ENCODE assay signal across 8 cellular contexts in genomic region chr22:17171313-17172171, GRCh38. TPM values are rescaled to one million over a fixed set of nuclear protein-coding genes. Genes with fewer than 3 reads are reported as not detected.
A peak's percentile ranks its signal among the peaks of the same experiment; 100 is the strongest.
DNase-seq lines count a peak whose midpoint lies in the region; ATAC-seq and TF ChIP-seq lines count a peak whose summit lies in the region.

No MANE protein-coding gene starts in this region.

- no peaks in the 10 kb centered on the region for H3K9me3 ChIP-seq in BLaER1 treated with 17β-estradiol and CSF1 and Interleukin-3, amounts not matched to agents 10 nM and 100 nM (replicated peaks in 1 of 11)

- H3K36me3 Mint-ChIP-seq in activated CD4-positive, alpha-beta T cell treated with anti-CD3 and anti-CD28 coated beads, Interleukin-2, amount 10 ng/mL, durations not matched to agents 24 days and 14 days (ENCODE audit: low read depth) = no peaks in the 10 kb centered on the region

- H3K4me1 Mint-ChIP-seq in activated CD4-positive, alpha-beta T cell treated with anti-CD3 and anti-CD28 coated beads, Interleukin-2, amount 10 ng/mL, durations not matched to agents 24 days and 14 days = peaks cover 6% of the 10 kb centered on the region

- H3K27me3 ChIP-seq in BLaER1 treated with 17β-estradiol and CSF1 and Interleukin-3, amounts not matched to agents 10 nM and 100 nM = no peaks in the 10 kb centered on the region

- DNase-seq in NCI-H446 (lab: John Stamatoyannopoulos, UW) (peak; percentile 69 to 90), dermis blood vessel endothelial cell (peak; percentile 90), lower leg skin (ENCODE audit: low spot score in 2 of 2) (peak; percentile 72 to 96)
- DNase-seq in activated CD4-positive, alpha-beta T cell treated with anti-CD3 and anti-CD28 coated beads, Interleukin-2, amount 10 ng/mL, durations not matched to agents 24 days and 14 days = peak; percentile 94
- DNase-seq in stimulated activated CD4-positive, alpha-beta T cell treated with anti-CD3 and anti-CD28 coated beads, Interleukin-4, amount 100 ng/mL, for 24 hours = peak; percentile 85

- peak overlapping the region; percentile 46 for H3K27ac Mint-ChIP-seq in activated CD4-positive, alpha-beta T cell treated with anti-CD3 and anti-CD28 coated beads, Interleukin-2, amount 10 ng/mL, durations not matched to agents 24 days and 14 days

- peak overlapping the region; percentile 62 to 89 (median 82) for H3K4me2 ChIP-seq in BLaER1 treated with 17β-estradiol and CSF1 and Interleukin-3, amounts not matched to agents 10 nM and 100 nM

- H3K4me3 Mint-ChIP-seq in activated CD4-positive, alpha-beta T cell treated with anti-CD3 and anti-CD28 coated beads, Interleukin-2, amount 10 ng/mL, durations not matched to agents 24 days and 14 days = peak overlapping the region; percentile 87

- H3K4me1 ChIP-seq in BLaER1 treated with 17β-estradiol and CSF1 and Interleukin-3, amounts not matched to agents 10 nM and 100 nM = peaks cover 13 to 29% (median 17%) of the 10 kb centered on the region in 10 experiments

- H3K36me3 ChIP-seq in BLaER1 treated with 17β-estradiol and CSF1 and Interleukin-3, amounts not matched to agents 10 nM and 100 nM = no peaks in the 10 kb centered on the region

- intact Hi-C loops in activated CD4-positive, alpha-beta T cell treated with anti-CD3 and anti-CD28 coated beads, Interleukin-2, amount 10 ng/mL, durations not matched to agents 24 days and 14 days (cut with micrococcal nuclease) = loop anchor here (1.0 kb wide), 4 partner anchors 12 to 330 kb away; partner anchors contain the start of gene HDHD5
- intact Hi-C loops in lower leg skin (cut with DNase I; ENCODE audit: low total_unique reads) = loop anchor here (5.0 kb wide), 1 partner anchor 331 kb away; no protein-coding TSS in a partner anchor

- H3K9me3 Mint-ChIP-seq in activated CD4-positive, alpha-beta T cell treated with anti-CD3 and anti-CD28 coated beads, Interleukin-2, amount 10 ng/mL, durations not matched to agents 24 days and 14 days = no peaks in the 10 kb centered on the region

- H3K27ac ChIP-seq in BLaER1 treated with 17β-estradiol and CSF1 and Interleukin-3, amounts not matched to agents 10 nM and 100 nM = peak overlapping the region; percentile 67 to 90 (median 85)

- ATAC-seq in HG03354 (IDR thresholded peaks at IDR 0.05; ENCODE audit: poor library complexity, severe bottlenecking, unreplicated experiment) = peak; percentile 92

- peak in 1 of 3 donors; percentile 51 for TF ChIP-seq CTCF in lower leg skin (IDR thresholded peaks at IDR 0.05)

- TF ChIP-seq POLR2A in GM19099 (IDR thresholded peaks at IDR 0.05; ENCODE audit: extremely low read depth, insufficient read length, low read depth) (peak; percentile 65), lower leg skin (IDR thresholded peaks at IDR 0.05) (no peak)

- no peaks in the 10 kb centered on the region for H4K20me1 ChIP-seq in BLaER1 treated with 17β-estradiol and CSF1 and Interleukin-3, amounts not matched to agents 10 nM and 100 nM

- H3K27me3 Mint-ChIP-seq in activated CD4-positive, alpha-beta T cell treated with anti-CD3 and anti-CD28 coated beads, Interleukin-2, amount 10 ng/mL, durations not matched to agents 24 days and 14 days = peaks cover 8% of the 10 kb centered on the region

- WGBS in lower leg skin, 2 donors = 1 to 3% methylated on average over 27 to 60 of the region's 85 CpGs

- peak overlapping the region; percentile 76 to 88 (median 84) for H3K9ac ChIP-seq in BLaER1 treated with 17β-estradiol and CSF1 and Interleukin-3, amounts not matched to agents 10 nM and 100 nM

- peak overlapping the region; percentile 59 to 83 (median 68) for H3K4me3 ChIP-seq in BLaER1 treated with 17β-estradiol and CSF1 and Interleukin-3, amounts not matched to agents 10 nM and 100 nM
- peak overlapping the region; percentile 43 for H3K4me3 ChIP-seq in lower leg skin (ENCODE audit: low read depth, poor library complexity, severe bottlenecking)

RNA-seq across cellular contexts. Expression of gene HDHD5, which starts 12.5 kb away (rescaled TPM):
- 47.4 and 49.5 TPM in 2 replicates for total RNA-seq in activated CD4-positive, alpha-beta T cell treated with anti-CD3 and anti-CD28 coated beads, Interleukin-2, amount 10 ng/mL, durations not matched to agents 24 days and 14 days
- total RNA-seq in dermis blood vessel endothelial cell = 39.2 and 40.2 TPM in 2 replicates
- total RNA-seq in lower leg skin = 10 to 100 TPM; 36.8 to 50.4 (median 39.7) TPM

RNA-seq across cellular contexts. Expression of gene ADA2, which starts 47.7 kb away (rescaled TPM):
- 2.8 and 3.4 TPM in 2 replicates for total RNA-seq in activated CD4-positive, alpha-beta T cell treated with anti-CD3 and anti-CD28 coated beads, Interleukin-2, amount 10 ng/mL, durations not matched to agents 24 days and 14 days
- total RNA-seq in dermis blood vessel endothelial cell = 5.3 and 8.9 TPM in 2 replicates
- total RNA-seq in lower leg skin = 1 to 10 TPM; 2.1 to 7.7 (median 4.6) TPM

RNA-seq across cellular contexts. Expression of gene TMEM121B, which starts 50.4 kb away (rescaled TPM):
- total RNA-seq in activated CD4-positive, alpha-beta T cell treated with anti-CD3 and anti-CD28 coated beads, Interleukin-2, amount 10 ng/mL, durations not matched to agents 24 days and 14 days = 0.16 and 0.17 TPM in 2 replicates
- total RNA-seq in dermis blood vessel endothelial cell = 0.05 and 0.17 TPM in 2 replicates
- 1 to 10 TPM in 2 of 4 donors, under 1 TPM in 2; 0.53 to 2.6 (median 1.0) TPM for total RNA-seq in lower leg skin

Comparison
In these comparisons a context has a peak if more than half of its experiments do, and no peak if none do; other contexts are left out.
1. Peak in every context shown above with its lines: DNase-seq, ATAC-seq, H3K4me3 ChIP-seq and H3K27ac ChIP-seq.